Comparison of ENCODE assay signal across 8 cellular contexts in the genomic region with DNA sequence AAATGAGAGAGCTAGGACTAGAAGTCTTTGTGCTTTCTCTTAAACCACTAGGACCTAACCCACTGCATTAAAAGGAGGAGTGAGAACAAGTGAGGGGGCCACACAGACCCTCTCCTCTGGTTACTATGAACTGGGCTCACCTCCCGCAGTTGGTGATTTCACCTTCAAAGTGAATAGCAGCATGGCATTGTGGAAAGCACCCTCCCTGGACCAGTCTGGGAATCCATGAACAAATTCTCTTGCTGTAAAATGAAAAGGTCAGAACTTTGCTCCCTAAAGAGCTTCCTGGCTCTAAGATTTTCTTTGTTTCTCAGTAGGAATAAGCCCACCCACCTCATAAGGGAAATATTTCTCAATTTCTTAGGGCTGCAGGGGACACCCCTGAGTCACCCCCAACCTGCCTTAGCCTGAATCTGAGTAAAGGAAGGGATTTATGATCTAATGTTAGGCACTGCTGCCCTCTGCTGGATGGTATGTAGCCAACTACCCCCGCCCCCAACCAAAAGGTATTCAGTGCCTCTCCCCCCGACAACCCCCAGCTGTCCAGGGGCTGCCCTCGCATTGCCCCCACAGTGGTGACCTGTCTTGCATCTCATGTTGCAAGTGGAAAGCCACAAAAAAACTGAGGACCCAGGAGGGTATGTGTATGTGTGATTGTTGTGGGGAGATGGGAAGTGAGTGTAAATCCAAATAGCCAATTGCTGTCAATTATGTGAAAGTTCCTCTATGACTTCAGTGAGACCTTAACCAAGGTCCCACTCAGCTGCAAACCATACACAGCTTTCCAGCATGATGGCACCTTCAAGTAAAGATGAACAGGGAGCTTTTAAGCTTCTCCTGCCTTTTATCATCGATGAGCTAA.
DNase-seq lines count a peak whose midpoint lies in the region; ATAC-seq and TF ChIP-seq lines count a peak whose summit lies in the region.

No MANE protein-coding gene starts in this region.

- no peaks in the 10 kb centered on the region for H3K9me3 Mint-ChIP-seq in nephron progenitor cell

- peak; percentile 83 for TF ChIP-seq CTCF in nephron progenitor cell (IDR thresholded peaks at IDR 0.05)

- no peak overlapping the region for H3K4me3 Mint-ChIP-seq in nephron progenitor cell

- H3K4me1 Mint-ChIP-seq in nephron progenitor cell: peaks cover 28% of the 10 kb centered on the region

- H3K27ac Mint-ChIP-seq in nephron progenitor cell: no peak overlapping the region

- peak; percentile 32 for DNase-seq in NCI-H510A treated with DMSO at 0.1 percent for 48 hours (lab: John Stamatoyannopoulos, UW)
- no peak for DNase-seq in NCI-H510A (lab: John Stamatoyannopoulos, UW)
- peak; percentile 5 for DNase-seq in NCI-H524 treated with DMSO at 0.1 percent for 48 hours (lab: John Stamatoyannopoulos, UW)
- DNase-seq in activated CD8-positive, alpha-beta memory T cell treated with anti-CD3 and anti-CD28 coated beads, Interleukin-2, amount 50 U/mL, for 4 hours: peak; percentile 16
- peak; percentile 4 for DNase-seq in fibroblast of gingiva (ENCODE audit: low read depth)
- peak; percentile 74 for DNase-seq in nephron progenitor cell
- peak; percentile 53 for DNase-seq in ureter (ENCODE audit: low spot score)

- peak; percentile 77 for ATAC-seq in HG03354 (IDR thresholded peaks at IDR 0.05; ENCODE audit: poor library complexity, severe bottlenecking, unreplicated experiment)

- no peaks in the 10 kb centered on the region for H3K36me3 Mint-ChIP-seq in nephron progenitor cell (ENCODE audit: low read depth)

- peaks cover 6% of the 10 kb centered on the region for H3K27me3 Mint-ChIP-seq in nephron progenitor cell (ENCODE audit: low read depth, poor library complexity)
